In genomic region chr20:46979603-46980241, GRCh38 we compare ENCODE assay signal across 15 cellular contexts.
A peak's percentile ranks its signal among the peaks of the same experiment; 100 is the strongest.
DNase-seq lines count a peak whose midpoint lies in the region; ATAC-seq and TF ChIP-seq lines count a peak whose summit lies in the region.
"Had no signal": no experiment of that assay in that cellular context is flagged by ENCODE, and none has a peak within 500 bp of the region (broad histone marks: within the 10 kb centered on the region; RNA-seq: fewer than 3 reads in every experiment).

No MANE protein-coding gene starts in this region.

- peaks cover 24% of the 10 kb centered on the region for H3K4me1 Mint-ChIP-seq in T-helper 1 cell treated with Interleukin-12 subunit alpha and Interleukin-12 subunit beta and Interleukin-4 antibody, amounts not matched to agents 30 μg/mL and 1 μg/mL, for 36 hours (ENCODE audit: low read depth)
- H3K4me1 Mint-ChIP-seq in glutamatergic neuron (ENCODE audit: low read depth, unreplicated experiment) (peaks cover 52% of the 10 kb centered on the region), type B pancreatic cell (ENCODE audit: unreplicated experiment) (peaks cover 36% of the 10 kb centered on the region)
- H3K4me1 Mint-ChIP-seq: immature natural killer cell had no signal

- TF ChIP-seq CTCF in glutamatergic neuron (IDR thresholded peaks at IDR 0.05; ENCODE audit: partially characterized antibody, unreplicated experiment): no peak
- no peak for TF ChIP-seq CTCF in type B pancreatic cell (conservative IDR thresholded peaks at IDR 0.05)

- peak; percentile 34 to 57 for ATAC-seq in activated naive CD4-positive, alpha-beta T cell treated with anti-CD3 and anti-CD28 coated beads, Interleukin-2, amount 50 U/mL, for 72 hours
- ATAC-seq in GM18909 (IDR thresholded peaks at IDR 0.05; ENCODE audit: poor library complexity, unreplicated experiment) (no peak), HG02759 (IDR thresholded peaks at IDR 0.05; ENCODE audit: unreplicated experiment) (no peak)
- ATAC-seq: mucosa of descending colon had no signal

- H3K9me3 Mint-ChIP-seq in activated naive CD4-positive, alpha-beta T cell treated with anti-CD3 and anti-CD28 coated beads, Interleukin-2, amount 50 U/mL, for 72 hours: peaks cover 6 to 12% of the 10 kb centered on the region in 2 donors
- H3K9me3 Mint-ChIP-seq in T-helper 1 cell treated with Interleukin-12 subunit alpha and Interleukin-12 subunit beta and Interleukin-4 antibody, amounts not matched to agents 30 μg/mL and 1 μg/mL, for 36 hours: peaks cover 15% of the 10 kb centered on the region
- H3K9me3 Mint-ChIP-seq in glutamatergic neuron (ENCODE audit: unreplicated experiment) (peaks cover 26% of the 10 kb centered on the region), type B pancreatic cell (peaks cover 24% of the 10 kb centered on the region)

- H3K27me3 Mint-ChIP-seq in T-helper 1 cell treated with Interleukin-12 subunit alpha and Interleukin-12 subunit beta and Interleukin-4 antibody, amounts not matched to agents 30 μg/mL and 1 μg/mL, for 36 hours (ENCODE audit: low read depth): peaks cover 68% of the 10 kb centered on the region
- peaks cover 17% of the 10 kb centered on the region for H3K27me3 Mint-ChIP-seq in glutamatergic neuron (ENCODE audit: unreplicated experiment)
- H3K27me3 Mint-ChIP-seq in type B pancreatic cell: no peaks in the 10 kb centered on the region

- no peak overlapping the region for H3K27ac Mint-ChIP-seq in activated naive CD4-positive, alpha-beta T cell treated with anti-CD3 and anti-CD28 coated beads, Interleukin-2, amount 50 U/mL, for 72 hours
- H3K27ac Mint-ChIP-seq in T-helper 1 cell treated with Interleukin-12 subunit alpha and Interleukin-12 subunit beta and Interleukin-4 antibody, amounts not matched to agents 30 μg/mL and 1 μg/mL, for 36 hours: peak overlapping the region; percentile 13
- H3K27ac Mint-ChIP-seq in glutamatergic neuron (ENCODE audit: unreplicated experiment) (peak overlapping the region; percentile 100), type B pancreatic cell (peak overlapping the region; percentile 74)
- H3K27ac Mint-ChIP-seq: immature natural killer cell had no signal

- H3K4me3 Mint-ChIP-seq in T-helper 1 cell treated with Interleukin-12 subunit alpha and Interleukin-12 subunit beta and Interleukin-4 antibody, amounts not matched to agents 30 μg/mL and 1 μg/mL, for 36 hours: no peak overlapping the region
- H3K4me3 Mint-ChIP-seq in glutamatergic neuron (ENCODE audit: unreplicated experiment) (peak overlapping the region; percentile 81), type B pancreatic cell (peak overlapping the region; percentile 43)
- H3K4me3 Mint-ChIP-seq: immature natural killer cell had no signal

- peaks cover 7 to 12% of the 10 kb centered on the region in 2 donors for H3K36me3 Mint-ChIP-seq in activated naive CD4-positive, alpha-beta T cell treated with anti-CD3 and anti-CD28 coated beads, Interleukin-2, amount 50 U/mL, for 72 hours
- H3K36me3 Mint-ChIP-seq in T-helper 1 cell treated with Interleukin-12 subunit alpha and Interleukin-12 subunit beta and Interleukin-4 antibody, amounts not matched to agents 30 μg/mL and 1 μg/mL, for 36 hours (ENCODE audit: low read depth): peaks cover 1% of the 10 kb centered on the region
- H3K36me3 Mint-ChIP-seq in glutamatergic neuron (ENCODE audit: unreplicated experiment) (peaks cover 8% of the 10 kb centered on the region), type B pancreatic cell (peaks cover 8% of the 10 kb centered on the region)

- no peak for DNase-seq in activated naive CD4-positive, alpha-beta T cell treated with anti-CD3 and anti-CD28 coated beads, Interleukin-2, amount 50 U/mL, for 72 hours (ENCODE audit: low spot score in 2 of 2)
- no peak for DNase-seq in activated naive CD4-positive, alpha-beta T cell treated with Interleukin-2 at 50 U/mL for 16 hours
- no peak for DNase-seq in glutamatergic neuron
- DNase-seq in type B pancreatic cell (ENCODE audit: extremely low spot score, unreplicated experiment): no peak
- no peak for DNase-seq in nucleus accumbens (lab: John Stamatoyannopoulos, UW)
- DNase-seq: activated CD8-positive, alpha-beta memory T cell treated with anti-CD3 and anti-CD28 coated beads, Interleukin-2, amount 50 U/mL, for 48 hours; BE2C; dermis blood vessel endothelial cell; immature natural killer cell; mucosa of descending colon; SIG-M5; stimulated activated CD4-positive, alpha-beta T cell treated with anti-CD3 and anti-CD28 coated beads, Interleukin-2, amount 100 ng/mL, for 48 hours had no signal

Comparison
In these comparisons a context has a peak if more than half of its experiments do, and no peak if none do; other contexts are left out.
1. ATAC-seq: peak in activated naive CD4-positive, alpha-beta T cell treated with anti-CD3 and anti-CD28 coated beads, Interleukin-2, amount 50 U/mL, for 72 hours (2 of 2); none in GM18909 (single experiment) and HG02759 (single experiment).
2. H3K27ac Mint-ChIP-seq: peak in T-helper 1 cell treated with Interleukin-12 subunit alpha and Interleukin-12 subunit beta and Interleukin-4 antibody, amounts not matched to agents 30 μg/mL and 1 μg/mL, for 36 hours (single experiment), glutamatergic neuron (single experiment) and type B pancreatic cell (single experiment); none in activated naive CD4-positive, alpha-beta T cell treated with anti-CD3 and anti-CD28 coated beads, Interleukin-2, amount 50 U/mL, for 72 hours (0 of 2).